Comparison of ENCODE assay signal across 24 cellular contexts in the genomic region with DNA sequence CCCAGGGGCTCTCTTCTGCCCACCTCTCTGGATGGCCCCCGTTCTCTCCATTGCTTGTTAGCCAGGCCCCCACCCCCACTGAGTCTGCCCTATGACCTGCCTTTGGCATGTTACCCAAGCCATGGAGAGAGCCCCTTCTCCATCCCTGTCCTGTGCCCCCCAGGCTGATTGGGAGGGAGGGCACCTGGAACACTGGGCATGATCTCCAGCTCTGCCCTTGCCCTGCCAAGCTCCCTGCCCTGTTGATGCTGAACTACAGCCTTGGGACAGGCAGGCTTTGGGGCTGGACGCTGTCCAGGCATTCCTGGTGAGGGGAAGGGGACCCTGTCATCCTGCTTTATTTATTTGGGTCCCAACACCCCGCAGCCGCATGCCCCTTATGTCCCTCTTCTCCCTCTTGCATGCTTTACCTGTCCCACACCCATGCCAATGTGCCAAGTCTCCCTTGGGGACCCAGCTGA. TPM values are rescaled to one million over a fixed set of nuclear protein-coding genes. Genes with fewer than 3 reads are reported as not detected.
DNase-seq lines count a peak whose midpoint lies in the region; TF ChIP-seq lines count a peak whose summit lies in the region.
"Had no signal": no experiment of that assay in that cellular context is flagged by ENCODE, and none has a peak within 500 bp of the region (broad histone marks: within the 10 kb centered on the region; RNA-seq: fewer than 3 reads in every experiment).

No MANE protein-coding gene starts in this region.

- H3K36me3 ChIP-seq in breast epithelium (no peaks in the 10 kb centered on the region), mammary epithelial cell (ENCODE audit: insufficient read depth, low read length) (no peaks in the 10 kb centered on the region), mucosa of stomach (ENCODE audit: control insufficient read depth, insufficient read depth, low read length) (peaks cover 28% of the 10 kb centered on the region), stomach (peaks cover 0 to 14% (median 0%) of the 10 kb centered on the region in 4 donors)
- H3K36me3 ChIP-seq: cardiac muscle cell, tibial artery had no signal

- H3K4me3 Mint-ChIP-seq in osteocyte (ENCODE audit: unreplicated experiment), result no peak overlapping the region
- H3K4me3 Mint-ChIP-seq: activated CD4-positive, alpha-beta memory T cell treated with anti-CD3 and anti-CD28 coated beads for 36 hours; GM23338; neural crest cell; stimulated activated naive CD8-positive, alpha-beta T cell treated with anti-CD3 and anti-CD28 coated beads, Interleukin-15, Interleukin-2, amounts not matched to agents 100 ng/mL and 50 ng/mL, for 24 hours had no signal

- DNase-seq in breast epithelium (ENCODE audit: low spot score in 2 of 2) (no peak), mammary epithelial cell (no peak), astrocyte of the hippocampus (ENCODE audit: low read depth, low spot score) (peak; percentile 5), stomach (peak; percentile 29), NOMO-1 (lab: John Stamatoyannopoulos, UW; ENCODE audit: unreplicated experiment in 2 of 2) (no peak), osteocyte (ENCODE audit: extremely low spot score, unreplicated experiment) (no peak)
- no peak for DNase-seq in NK-92 treated with Interleukin-12 subunit alpha and Interleukin-12 subunit beta, amount 100 ng/mL, for 24 hours (lab: John Stamatoyannopoulos, UW)
- DNase-seq: activated CD4-positive, alpha-beta memory T cell treated with anti-CD3 and anti-CD28 coated beads for 36 hours; activated T-cell treated with anti-CD3 and anti-CD28 coated beads for 4 hours; AML-193; midbrain; NCI-H1436; NCI-H526 treated with DMSO at 0.1 percent for 48 hours; stimulated activated CD4-positive, alpha-beta T cell treated with anti-CD3 and anti-CD28 coated beads, Interleukin-4, amount 100 ng/mL, for 1 hour; T1000; tibial artery had no signal

- TF ChIP-seq CTCF in breast epithelium (IDR thresholded peaks at IDR 0.05), result no peak
- TF ChIP-seq CTCF in mammary epithelial cell (conservative IDR thresholded peaks at IDR 0.05 in 1 of 2, IDR thresholded peaks at IDR 0.05 in 1 of 2; ENCODE audit: extremely low read depth in 1 of 2, insufficient read depth in 1 of 2, low read depth in 1 of 2, low read length in 2 of 2), result no peak
- no peak for TF ChIP-seq CTCF in stomach (IDR thresholded peaks at IDR 0.05)
- no peak for TF ChIP-seq CTCF in osteocyte (IDR thresholded peaks at IDR 0.05)

- no peak for TF ChIP-seq EP300 in stomach (IDR thresholded peaks at IDR 0.05)

- no peak overlapping the region for H2AFZ ChIP-seq in mammary epithelial cell (ENCODE audit: low read depth, low read length)
- H2AFZ ChIP-seq: GM23338 had no signal

- H3K36me3 Mint-ChIP-seq in osteocyte (ENCODE audit: unreplicated experiment), result peaks cover 13% of the 10 kb centered on the region

- dilution Hi-C loops in mammary epithelial cell (cut with HindIII; ENCODE audit: low sequenced_read_pairs), result no loop called here

- H3K9me3 ChIP-seq in breast epithelium, result no peaks in the 10 kb centered on the region
- no peaks in the 10 kb centered on the region for H3K9me3 ChIP-seq in mammary epithelial cell (replicated peaks; ENCODE audit: insufficient read depth, low read length)
- no peaks in the 10 kb centered on the region for H3K9me3 ChIP-seq in mucosa of stomach (ENCODE audit: control insufficient read depth, low read length)
- H3K9me3 ChIP-seq in stomach, result no peaks in the 10 kb centered on the region
- H3K9me3 ChIP-seq: Caco-2, tibial artery had no signal

- BruUV-seq in mammary epithelial cell (replicated peaks; lab: Mats Ljungman, UMichigan), result no TSS peak

- H3K27me3 ChIP-seq in breast epithelium, result no peaks in the 10 kb centered on the region
- no peaks in the 10 kb centered on the region for H3K27me3 ChIP-seq in mammary epithelial cell (ENCODE audit: insufficient read depth, low read length)
- H3K27me3 ChIP-seq in mucosa of stomach (ENCODE audit: control insufficient read depth, insufficient read depth, low read length), result no peaks in the 10 kb centered on the region
- H3K27me3 ChIP-seq in stomach, result no peaks in the 10 kb centered on the region
- H3K27me3 ChIP-seq: cardiac muscle cell, dorsolateral prefrontal cortex, tibial artery had no signal

- H3K27ac ChIP-seq in breast epithelium, result peak overlapping the region; percentile 87 to 91
- no peak overlapping the region for H3K27ac ChIP-seq in mammary epithelial cell (ENCODE audit: insufficient read depth, low read depth, low read length)
- peak overlapping the region; percentile 72 to 90 (median 79) for H3K27ac ChIP-seq in stomach
- H3K27ac ChIP-seq: cardiac muscle cell, tibial artery had no signal

- intact Hi-C loops in breast epithelium (cut with DNase I; ENCODE audit: low total_unique reads), result no loop called here
- intact Hi-C loops in mammary epithelial cell (cut with micrococcal nuclease), result no loop called here
- intact Hi-C loops in stomach (cut with DNase I; ENCODE audit: low total_unique reads), result no loop called here

- 95% methylated on average over 4 of the region's 4 CpGs for WGBS in mammary epithelial cell (ENCODE audit: low coverage, missing lambda C conversion rate)
- WGBS in stomach, 5 donors, result 56 to 71% (median 65%) methylated on average over 4 of the region's 4 CpGs

- TF ChIP-seq POLR2A in breast epithelium (IDR thresholded peaks at IDR 0.05) (no peak), stomach (IDR thresholded peaks at IDR 0.05) (no peak)

- no peaks in the 10 kb centered on the region for H3K79me2 ChIP-seq in mammary epithelial cell (ENCODE audit: insufficient read depth, low read length)

- CTCF ChIA-PET in mammary epithelial cell (lab: Charles Lee; ENCODE audit: low non-redundant PET), result no interaction called here

- H3K4me1 Mint-ChIP-seq in osteocyte (ENCODE audit: unreplicated experiment), result peaks cover 12% of the 10 kb centered on the region

- H3K9ac ChIP-seq in mammary epithelial cell (ENCODE audit: insufficient read depth, low read length) (no peak overlapping the region), mucosa of stomach (ENCODE audit: low read length) (peak overlapping the region; percentile 88)

- peaks cover 0 to 16% of the 10 kb centered on the region in 2 donors for H3K4me1 ChIP-seq in breast epithelium
- peaks cover 10% of the 10 kb centered on the region for H3K4me1 ChIP-seq in mammary epithelial cell (ENCODE audit: insufficient read depth, low read length)
- H3K4me1 ChIP-seq in mucosa of stomach (ENCODE audit: control insufficient read depth, insufficient read depth, low read length), result peaks cover 54% of the 10 kb centered on the region
- peaks cover 30 to 69% (median 52%) of the 10 kb centered on the region in 4 donors for H3K4me1 ChIP-seq in stomach

- H3K4me3 ChIP-seq in breast epithelium, result no peak overlapping the region
- H3K4me3 ChIP-seq in mammary epithelial cell (replicated peaks in 1 of 3; ENCODE audit: insufficient read depth in 1 of 3, low read depth in 2 of 3, low read length in 3 of 3), result no peak overlapping the region
- no peak overlapping the region for H3K4me3 ChIP-seq in mucosa of stomach (ENCODE audit: low read length)
- no peak overlapping the region for H3K4me3 ChIP-seq in stomach
- H3K4me3 ChIP-seq: cardiac muscle cell, dorsolateral prefrontal cortex, GM23338, smooth muscle cell, tibial artery had no signal

- H3K27ac Mint-ChIP-seq in osteocyte (ENCODE audit: unreplicated experiment), result no peak overlapping the region
- H3K27ac Mint-ChIP-seq: activated CD4-positive, alpha-beta memory T cell treated with anti-CD3 and anti-CD28 coated beads for 36 hours; GM23338; stimulated activated naive CD8-positive, alpha-beta T cell treated with anti-CD3 and anti-CD28 coated beads, Interleukin-15, Interleukin-2, amounts not matched to agents 100 ng/mL and 50 ng/mL, for 24 hours had no signal

- H3K4me2 ChIP-seq in mammary epithelial cell (ENCODE audit: insufficient read depth, low read depth, low read length), result no peak overlapping the region
- H3K4me2 ChIP-seq: GM23338, smooth muscle cell had no signal

- H3K9me3 Mint-ChIP-seq in osteocyte (ENCODE audit: unreplicated experiment), result no peaks in the 10 kb centered on the region
- H3K9me3 Mint-ChIP-seq: activated CD4-positive, alpha-beta memory T cell treated with anti-CD3 and anti-CD28 coated beads for 36 hours; neural crest cell; stimulated activated naive CD8-positive, alpha-beta T cell treated with anti-CD3 and anti-CD28 coated beads, Interleukin-15, Interleukin-2, amounts not matched to agents 100 ng/mL and 50 ng/mL, for 24 hours had no signal

- in situ Hi-C loops in mammary epithelial cell (cut with MboI; ENCODE audit: low sequenced_read_pairs in 2 of 2), result no loop called here

- no peaks in the 10 kb centered on the region for H3K27me3 Mint-ChIP-seq in osteocyte (ENCODE audit: unreplicated experiment)
- H3K27me3 Mint-ChIP-seq: activated CD4-positive, alpha-beta memory T cell treated with anti-CD3 and anti-CD28 coated beads for 36 hours; stimulated activated naive CD8-positive, alpha-beta T cell treated with anti-CD3 and anti-CD28 coated beads, Interleukin-15, Interleukin-2, amounts not matched to agents 100 ng/mL and 50 ng/mL, for 24 hours had no signal

- no peaks in the 10 kb centered on the region for H4K20me1 ChIP-seq in mammary epithelial cell (ENCODE audit: insufficient read depth, low read length)

RNA-seq across cellular contexts. Expression of gene TRIM46, which starts 10.7 kb away (rescaled TPM):
- total RNA-seq in breast epithelium, result 1 to 10 TPM in 1 of 3 donors, under 1 TPM in 1, not detected in 1; 0.98 to 1.5 TPM
- total RNA-seq in mammary epithelial cell, result 1 to 10 TPM; 5.0 to 5.2 TPM
- polyA plus RNA-seq in mammary epithelial cell, result 2.0 TPM
- polyA minus RNA-seq in mammary epithelial cell, result 0.67 TPM
- 10 to 100 TPM in 1 of 5 donors, 1 to 10 TPM in 1, under 1 TPM in 1, not detected in 2; 0.73 to 16.9 (median 5.4) TPM for total RNA-seq in stomach
- under 1 TPM; 0.58 to 0.68 (median 0.61) TPM for polyA plus RNA-seq in stomach
- 6.1 and 7.7 TPM in 2 replicates for total RNA-seq in osteocyte

RNA-seq across cellular contexts. Expression of gene KRTCAP2, which starts 11.3 kb away (rescaled TPM):
- total RNA-seq in breast epithelium, result 100 to 1,000 TPM; 104 to 147 (median 131) TPM
- total RNA-seq in mammary epithelial cell, result 100 to 1,000 TPM in 1 of 2 donors, 10 to 100 TPM in 1; 62.7 to 177 TPM
- 188 TPM for polyA plus RNA-seq in mammary epithelial cell
- 164 TPM for polyA minus RNA-seq in mammary epithelial cell
- 100 to 1,000 TPM in 3 of 5 donors, 10 to 100 TPM in 2; 60.8 to 238 (median 133) TPM for total RNA-seq in stomach
- 100 to 1,000 TPM; 183 to 399 (median 242) TPM for polyA plus RNA-seq in stomach
- 190 and 201 TPM in 2 replicates for total RNA-seq in osteocyte

RNA-seq across cellular contexts. Expression of gene THBS3, which starts 23.3 kb away (rescaled TPM):
- total RNA-seq in breast epithelium, result 10 to 100 TPM; 17.3 to 27.5 (median 25.9) TPM
- 10 to 100 TPM; 14.8 to 28.0 TPM for total RNA-seq in mammary epithelial cell
- polyA plus RNA-seq in mammary epithelial cell, result 10.8 TPM
- 18.1 TPM for polyA minus RNA-seq in mammary epithelial cell
- total RNA-seq in stomach, result 10 to 100 TPM; 11.0 to 65.9 (median 25.4) TPM
- 10 to 100 TPM; 11.0 to 27.9 (median 17.8) TPM for polyA plus RNA-seq in stomach
- total RNA-seq in osteocyte, result 55.4 and 57.2 TPM in 2 replicates

RNA-seq across cellular contexts. Expression of gene MTX1, which starts 24.1 kb away (rescaled TPM):
- total RNA-seq in breast epithelium (10 to 100 TPM; 41.1 to 50.8 (median 44.8) TPM), mammary epithelial cell (10 to 100 TPM; 34.2 to 49.3 TPM), stomach (10 to 100 TPM in 4 of 5 donors, 1 to 10 TPM in 1; 1.2 to 54.9 (median 25.2) TPM), osteocyte (31.9 and 33.2 TPM in 2 replicates)
- polyA plus RNA-seq in mammary epithelial cell (82.0 TPM), stomach (10 to 100 TPM; 48.3 to 71.1 (median 58.2) TPM)
- polyA minus RNA-seq in mammary epithelial cell, result 31.0 TPM

RNA-seq across cellular contexts. Expression of gene DPM3, which starts 44.0 kb away (rescaled TPM):
- 10 to 100 TPM; 53.7 to 69.4 (median 68.2) TPM for total RNA-seq in breast epithelium
- total RNA-seq in mammary epithelial cell, result 10 to 100 TPM; 27.2 to 67.9 TPM
- 76.4 TPM for polyA plus RNA-seq in mammary epithelial cell
- polyA minus RNA-seq in mammary epithelial cell, result 1.8 TPM
- total RNA-seq in stomach, result 10 to 100 TPM in 4 of 5 donors, not detected in 1; 13.3 to 51.3 (median 38.3) TPM
- polyA plus RNA-seq in stomach, result 100 to 1,000 TPM; 192 to 301 (median 220) TPM
- 61.3 and 64.4 TPM in 2 replicates for total RNA-seq in osteocyte

Comparison
In these comparisons a context has a peak if more than half of its experiments do, and no peak if none do; other contexts are left out.
1. DNase-seq: peak in astrocyte of the hippocampus (single experiment) and stomach (single experiment); none in breast epithelium (0 of 2), mammary epithelial cell (single experiment), NOMO-1 (0 of 2), NK-92 treated with Interleukin-12 subunit alpha and Interleukin-12 subunit beta, amount 100 ng/mL, for 24 hours (single experiment) and osteocyte (single experiment).